7 cellular contexts compared by ENCODE assay signal in the genomic region with DNA sequence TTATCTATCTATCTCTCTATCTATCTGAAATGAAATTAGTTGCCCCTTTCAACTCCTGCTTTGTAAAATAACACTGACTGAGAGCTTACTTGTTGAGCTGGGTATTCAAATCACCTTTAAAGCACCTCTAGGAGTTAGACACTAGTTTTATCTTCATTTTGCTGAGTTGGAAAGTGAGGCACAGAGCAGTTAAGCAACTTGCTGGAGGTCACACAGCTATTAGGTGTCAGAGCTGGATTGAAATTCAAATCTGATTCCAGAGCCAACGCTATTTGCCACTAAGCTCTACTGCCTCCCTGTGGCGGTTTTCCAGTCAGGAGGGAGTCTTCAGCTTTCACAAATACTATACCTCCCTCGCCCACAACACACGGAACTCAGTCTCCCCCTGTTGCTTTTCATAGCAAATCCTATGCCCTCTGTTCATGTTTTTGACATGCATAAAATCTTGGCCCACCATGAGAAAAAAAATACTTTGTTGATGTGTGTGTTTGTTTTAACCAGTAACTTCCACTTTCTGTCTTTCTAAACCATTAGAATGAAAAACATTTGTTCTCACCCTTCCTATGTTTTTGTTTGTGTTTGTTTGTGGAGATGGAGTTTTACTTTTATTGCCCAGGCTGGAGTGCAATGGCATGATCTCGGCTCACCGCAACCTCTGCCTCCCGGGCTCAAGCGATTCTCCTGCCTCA.
DNase-seq lines count a peak whose midpoint lies in the region; ATAC-seq and TF ChIP-seq lines count a peak whose summit lies in the region.

No MANE protein-coding gene starts in this region.

- TF ChIP-seq CTCF in GM12865 (IDR thresholded peaks at IDR 0.05; ENCODE audit: insufficient read depth, low read depth, low read length, missing control alignments) (peak; percentile 46), fibroblast of pulmonary artery (IDR thresholded peaks at IDR 0.05; ENCODE audit: low read length, missing control alignments) (peak; percentile 64)

- DNase-seq in GM12865 (ENCODE audit: low read depth) (peak; percentile 39), NCI-H69 (lab: John Stamatoyannopoulos, UW) (peak; percentile 53), activated T-cell treated with anti-CD3 and anti-CD28 coated beads for 4 hours (peak; percentile 37), fibroblast of pulmonary artery (ENCODE audit: low read depth) (peak; percentile 77)
- DNase-seq in stimulated activated CD4-positive, alpha-beta T cell treated with anti-CD3 and anti-CD28 coated beads, Interleukin-1b, Interleukin-23, amount 100 ng/mL, for 1 hour (ENCODE audit: low read depth in 2 of 2): peak; percentile 2 to 6

- ATAC-seq in HG03196 (IDR thresholded peaks at IDR 0.05; ENCODE audit: unreplicated experiment) (no peak), HG02759 (IDR thresholded peaks at IDR 0.05; ENCODE audit: unreplicated experiment) (no peak)

- H3K4me3 ChIP-seq in GM12865 (ENCODE audit: low read depth, low read length) (no peak overlapping the region), fibroblast of pulmonary artery (replicated peaks; ENCODE audit: low read depth, low read length) (no peak overlapping the region)

Comparison
In these comparisons a context has a peak if more than half of its experiments do, and no peak if none do; other contexts are left out.
1. DNase-seq: peak in every context shown above with its lines; median percentile 77 in fibroblast of pulmonary artery; 53 in NCI-H69; 39 in GM12865; 37 in activated T-cell treated with anti-CD3 and anti-CD28 coated beads for 4 hours; 4 in stimulated activated CD4-positive, alpha-beta T cell treated with anti-CD3 and anti-CD28 coated beads, Interleukin-1b, Interleukin-23, amount 100 ng/mL, for 1 hour.